In genomic region chr4:2289311-2289954, GRCh38 we compare ENCODE assay signal across 17 cellular contexts. TPM values are rescaled to one million over a fixed set of nuclear protein-coding genes. Genes with fewer than 3 reads are reported as not detected.
DNase-seq lines count a peak whose midpoint lies in the region; ATAC-seq and TF ChIP-seq lines count a peak whose summit lies in the region.
"Had no signal": no experiment of that assay in that cellular context is flagged by ENCODE, and none has a peak within 500 bp of the region (broad histone marks: within the 10 kb centered on the region; RNA-seq: fewer than 3 reads in every experiment).

No MANE protein-coding gene starts in this region.

- no peak overlapping the region for H3K27ac ChIP-seq in HEK293 (ENCODE audit: extremely low read depth, low read depth, low read length)
- H3K27ac ChIP-seq: breast epithelium, esophagus squamous epithelium had no signal

- H3K27ac Mint-ChIP-seq in stimulated activated effector memory CD8-positive, alpha-beta T cell treated with anti-CD3 and anti-CD28 coated beads, Interleukin-12 subunit alpha, Interleukin-12 subunit beta, amount 100 ng/mL, for 72 hours: peak overlapping the region; percentile 58
- H3K27ac Mint-ChIP-seq: activated naive CD8-positive, alpha-beta T cell treated with anti-CD3 and anti-CD28 coated beads, Interleukin-2, amount 50 U/mL, for 24 hours; nephron; stimulated activated naive CD8-positive, alpha-beta T cell treated with anti-CD3 and anti-CD28 coated beads, Interleukin-15, amount 100 ng/mL, for 72 hours had no signal

- peak; percentile 17 for DNase-seq in activated T-cell treated with anti-CD3 and anti-CD28 coated beads, Interleukin-2, amount 50 U/mL, for 1 hour
- no peak for DNase-seq in activated T-cell treated with anti-CD3 and anti-CD28 coated beads, Interleukin-2, amount 50 U/mL, for 4 hours
- DNase-seq in left lobe of liver (ENCODE audit: low spot score) (peak; percentile 38), islet precursor cell (no peak), iPS-NIHi11 (ENCODE audit: low spot score) (no peak)
- no peak for DNase-seq in stimulated activated effector memory CD8-positive, alpha-beta T cell treated with anti-CD3 and anti-CD28 coated beads, Interleukin-12 subunit alpha, Interleukin-12 subunit beta, amount 100 ng/mL, for 72 hours (ENCODE audit: low spot score in 2 of 2)
- DNase-seq: activated naive CD8-positive, alpha-beta T cell treated with anti-CD3 and anti-CD28 coated beads, Interleukin-2, amount 50 U/mL, for 24 hours; COR-L47; esophagus squamous epithelium; mammary epithelial cell; NCI-H1436 treated with DMSO at 0.1 percent for 48 hours had no signal

- H3K36me3 Mint-ChIP-seq in activated T-cell treated with anti-CD3 and anti-CD28 coated beads, Interleukin-2, amount 50 U/mL, for 4 hours (ENCODE audit: insufficient read depth): no peaks in the 10 kb centered on the region
- H3K36me3 Mint-ChIP-seq in stimulated activated effector memory CD8-positive, alpha-beta T cell treated with anti-CD3 and anti-CD28 coated beads, Interleukin-12 subunit alpha, Interleukin-12 subunit beta, amount 100 ng/mL, for 72 hours: peaks cover 6% of the 10 kb centered on the region

- H3K27me3 Mint-ChIP-seq in activated T-cell treated with anti-CD3 and anti-CD28 coated beads, Interleukin-2, amount 50 U/mL, for 4 hours (ENCODE audit: low read depth): no peaks in the 10 kb centered on the region
- H3K27me3 Mint-ChIP-seq: activated naive CD8-positive, alpha-beta T cell treated with anti-CD3 and anti-CD28 coated beads, Interleukin-2, amount 50 U/mL, for 24 hours; stimulated activated naive CD8-positive, alpha-beta T cell treated with anti-CD3 and anti-CD28 coated beads, Interleukin-15, amount 100 ng/mL, for 72 hours had no signal

- no peak overlapping the region for H3K4me3 ChIP-seq in HEK293 (ENCODE audit: low read depth, low read length)
- H3K4me3 ChIP-seq: breast epithelium, esophagus squamous epithelium had no signal

- peaks cover 37% of the 10 kb centered on the region for H3K4me1 Mint-ChIP-seq in activated T-cell treated with anti-CD3 and anti-CD28 coated beads, Interleukin-2, amount 50 U/mL, for 4 hours (ENCODE audit: low read depth)
- H3K4me1 Mint-ChIP-seq in stimulated activated effector memory CD8-positive, alpha-beta T cell treated with anti-CD3 and anti-CD28 coated beads, Interleukin-12 subunit alpha, Interleukin-12 subunit beta, amount 100 ng/mL, for 72 hours: peaks cover 21% of the 10 kb centered on the region

- ATAC-seq in activated T-cell treated with anti-CD3 and anti-CD28 coated beads, Interleukin-2, amount 50 U/mL, for 4 hours: no peak
- no peak for ATAC-seq in left lobe of liver
- no peak for ATAC-seq in stimulated activated effector memory CD8-positive, alpha-beta T cell treated with anti-CD3 and anti-CD28 coated beads, Interleukin-12 subunit alpha, Interleukin-12 subunit beta, amount 100 ng/mL, for 72 hours
- ATAC-seq in HG02884 (IDR thresholded peaks at IDR 0.05; ENCODE audit: unreplicated experiment): no peak
- ATAC-seq: activated naive CD8-positive, alpha-beta T cell treated with anti-CD3 and anti-CD28 coated beads, Interleukin-2, amount 50 U/mL, for 24 hours; Panc1; stimulated activated naive CD8-positive, alpha-beta T cell treated with anti-CD3 and anti-CD28 coated beads, Interleukin-15, amount 100 ng/mL, for 72 hours had no signal

- no peaks in the 10 kb centered on the region for H3K9me3 ChIP-seq in HEK293 (ENCODE audit: control insufficient read depth, insufficient read depth, low read depth, low read length)
- H3K9me3 ChIP-seq: breast epithelium, esophagus squamous epithelium had no signal

- POLR2A ChIA-PET in HEK293 (lab: Yijun Ruan, JAX): interaction anchor here (0.6 kb wide), 1 partner anchor 26 kb away, joined by 3 read pairs; no protein-coding TSS in a partner anchor

- H3K9me3 Mint-ChIP-seq in activated T-cell treated with anti-CD3 and anti-CD28 coated beads, Interleukin-2, amount 50 U/mL, for 4 hours: no peaks in the 10 kb centered on the region
- H3K9me3 Mint-ChIP-seq in stimulated activated effector memory CD8-positive, alpha-beta T cell treated with anti-CD3 and anti-CD28 coated beads, Interleukin-12 subunit alpha, Interleukin-12 subunit beta, amount 100 ng/mL, for 72 hours: no peaks in the 10 kb centered on the region
- H3K9me3 Mint-ChIP-seq: activated naive CD8-positive, alpha-beta T cell treated with anti-CD3 and anti-CD28 coated beads, Interleukin-2, amount 50 U/mL, for 24 hours; nephron; stimulated activated naive CD8-positive, alpha-beta T cell treated with anti-CD3 and anti-CD28 coated beads, Interleukin-15, amount 100 ng/mL, for 72 hours had no signal

- TF ChIP-seq CTCF in HEK293 (tag by site-specific recombination; IDR thresholded peaks at IDR 0.05): no peak

- H3K4me3 Mint-ChIP-seq in activated T-cell treated with anti-CD3 and anti-CD28 coated beads, Interleukin-2, amount 50 U/mL, for 4 hours: no peak overlapping the region
- H3K4me3 Mint-ChIP-seq in stimulated activated effector memory CD8-positive, alpha-beta T cell treated with anti-CD3 and anti-CD28 coated beads, Interleukin-12 subunit alpha, Interleukin-12 subunit beta, amount 100 ng/mL, for 72 hours: no peak overlapping the region
- H3K4me3 Mint-ChIP-seq: activated naive CD8-positive, alpha-beta T cell treated with anti-CD3 and anti-CD28 coated beads, Interleukin-2, amount 50 U/mL, for 24 hours; nephron had no signal

- H3K36me3 ChIP-seq in HEK293 (ENCODE audit: control insufficient read depth in 2 of 2, insufficient read depth in 1 of 2, low read length in 2 of 2): no peaks in the 10 kb centered on the region
- H3K36me3 ChIP-seq: breast epithelium, esophagus squamous epithelium had no signal

- H3K4me1 ChIP-seq in HEK293 (ENCODE audit: control insufficient read depth, insufficient read depth, low read length): no peaks in the 10 kb centered on the region
- H3K4me1 ChIP-seq: breast epithelium had no signal

- CTCF ChIA-PET in HEK293 (lab: Yijun Ruan, JAX): no interaction called here

TF ChIP-seq in HEK293, 187 proteins besides CTCF, POLR2A, EP300 and RAD21:
- TF ChIP-seq PATZ1 (tag by site-specific recombination; IDR thresholded peaks at IDR 0.05) (no peak), KLF1 (tag by site-specific recombination; IDR thresholded peaks at IDR 0.05) (no peak), ZIC2 (tag by site-specific recombination; IDR thresholded peaks at IDR 0.05) (peak; percentile 10; the same call in 1 of the 2 replicates), ZNF133 (tag by site-specific recombination; IDR thresholded peaks at IDR 0.05) (no peak), ZNF792 (tag by site-specific recombination; IDR thresholded peaks at IDR 0.05) (no peak), GLIS1 (tag by site-specific recombination; IDR thresholded peaks at IDR 0.05) (peak; percentile 87)
TF ChIP-seq in HEK293: peak in this region for 2.

RNA-seq across cellular contexts. Expression of gene MXD4, which starts 27.5 kb away (rescaled TPM):
- total RNA-seq in activated T-cell treated with anti-CD3 and anti-CD28 coated beads, Interleukin-2, amount 50 U/mL, for 4 hours: 1 to 10 TPM; 5.1 to 6.3 (median 5.4) TPM
- total RNA-seq in left lobe of liver: 23.6 TPM

RNA-seq across cellular contexts. Expression of gene HAUS3, which starts 47.5 kb away (rescaled TPM):
- 10 to 100 TPM; 20.6 to 24.1 (median 22.5) TPM for total RNA-seq in activated T-cell treated with anti-CD3 and anti-CD28 coated beads, Interleukin-2, amount 50 U/mL, for 4 hours
- 5.0 TPM for total RNA-seq in left lobe of liver

RNA-seq across cellular contexts. Expression of gene POLN, which starts 47.5 kb away (rescaled TPM):
- 1 to 10 TPM in 1 of 3 donors, under 1 TPM in 2; 0.61 to 2.3 (median 0.90) TPM for total RNA-seq in activated T-cell treated with anti-CD3 and anti-CD28 coated beads, Interleukin-2, amount 50 U/mL, for 4 hours
- total RNA-seq in left lobe of liver: 2.2 TPM

Comparison
In these comparisons a context has a peak if more than half of its experiments do, and no peak if none do; other contexts are left out.
1. DNase-seq: peak in activated T-cell treated with anti-CD3 and anti-CD28 coated beads, Interleukin-2, amount 50 U/mL, for 1 hour (single experiment) and left lobe of liver (single experiment); none in activated T-cell treated with anti-CD3 and anti-CD28 coated beads, Interleukin-2, amount 50 U/mL, for 4 hours (single experiment), stimulated activated effector memory CD8-positive, alpha-beta T cell treated with anti-CD3 and anti-CD28 coated beads, Interleukin-12 subunit alpha, Interleukin-12 subunit beta, amount 100 ng/mL, for 72 hours (0 of 2), islet precursor cell (single experiment) and iPS-NIHi11 (single experiment).